11 cellular contexts compared by ENCODE assay signal in genomic region chr2:148971547-148971946, GRCh38.
DNase-seq lines count a peak whose midpoint lies in the region; ATAC-seq and TF ChIP-seq lines count a peak whose summit lies in the region.
"Had no signal": no experiment of that assay in that cellular context is flagged by ENCODE, and none has a peak within 500 bp of the region (broad histone marks: within the 10 kb centered on the region; RNA-seq: fewer than 3 reads in every experiment).

No MANE protein-coding gene starts in this region.

- no peak overlapping the region for H2AFZ ChIP-seq in OCI-LY3 (ENCODE audit: low read depth, low read length)

- H3K79me2 ChIP-seq in OCI-LY3 (ENCODE audit: low read length): no peaks in the 10 kb centered on the region

- DNase-seq in HK-2 (ENCODE audit: unreplicated experiment) (no peak), Kasumi-1 (lab: John Stamatoyannopoulos, UW) (no peak), NCI-H2227 (lab: John Stamatoyannopoulos, UW; ENCODE audit: unreplicated experiment) (no peak)
- DNase-seq: foreskin keratinocyte, stomach had no signal

- H3K36me3 ChIP-seq in OCI-LY3 (replicated peaks; ENCODE audit: low read depth, low read length): no peaks in the 10 kb centered on the region
- H3K36me3 ChIP-seq: stomach had no signal

- no peaks in the 10 kb centered on the region for H3K27me3 ChIP-seq in OCI-LY3 (ENCODE audit: low read depth, low read length)
- H3K27me3 ChIP-seq: stomach had no signal

- peak; percentile 86 for ATAC-seq in GM18508 (IDR thresholded peaks at IDR 0.05; ENCODE audit: insufficient read depth, unreplicated experiment)
- peak; percentile 79 for ATAC-seq in GM21360 (IDR thresholded peaks at IDR 0.05; ENCODE audit: unreplicated experiment)
- peak; percentile 95 for ATAC-seq in HG03025 (IDR thresholded peaks at IDR 0.05; ENCODE audit: low FRiP score, unreplicated experiment)
- no peak for ATAC-seq in HG03139 (IDR thresholded peaks at IDR 0.05; ENCODE audit: unreplicated experiment)
- ATAC-seq: foreskin keratinocyte had no signal

- no peak overlapping the region for H3K27ac ChIP-seq in OCI-LY3 (ENCODE audit: low read length)
- H3K27ac ChIP-seq: C4-2B, foreskin keratinocyte, stomach had no signal

- H3K9ac ChIP-seq in OCI-LY3 (ENCODE audit: low read length): no peak overlapping the region

- H3K4me3 ChIP-seq in OCI-LY3 (ENCODE audit: low read length): no peak overlapping the region
- H3K4me3 ChIP-seq: stomach had no signal

- H4K20me1 ChIP-seq in OCI-LY3 (ENCODE audit: insufficient read depth, low read length): no peaks in the 10 kb centered on the region

- H3K4me2 ChIP-seq in OCI-LY3 (ENCODE audit: low read length): 0 out of 2 replicates have a peak overlapping the region, but pooled peaks have one; percentile 11

- no peaks in the 10 kb centered on the region for H3K9me3 ChIP-seq in OCI-LY3 (ENCODE audit: insufficient read depth, low read length)
- H3K9me3 ChIP-seq: stomach had no signal

- TF ChIP-seq CTCF in OCI-LY3 (IDR thresholded peaks at IDR 0.05; ENCODE audit: low read depth, low read length): no peak

- peaks cover 12% of the 10 kb centered on the region for H3K4me1 ChIP-seq in OCI-LY3 (ENCODE audit: low read length)
- H3K4me1 ChIP-seq: foreskin keratinocyte, stomach had no signal
